In genomic region chr5:158933494-158934318, GRCh38 we compare ENCODE assay signal across 22 cellular contexts.
"Had no signal": no experiment of that assay in that cellular context is flagged by ENCODE, and none has a peak within 500 bp of the region (broad histone marks: within the 10 kb centered on the region; RNA-seq: fewer than 3 reads in every experiment).

No MANE protein-coding gene starts in this region.

- H3K27ac Mint-ChIP-seq: activated CD8-positive, alpha-beta T cell treated with anti-CD3 and anti-CD28 coated beads for 36 hours; activated naive CD8-positive, alpha-beta T cell treated with anti-CD3 and anti-CD28 coated beads, Interleukin-2, amount 10 ng/mL, durations not matched to agents 7 days and 5 days; activated T-helper 2 cell treated with anti-CD3 and anti-CD28 coated beads, Interferon-gamma antibody, Interleukin-2, Interleukin-4, amounts not matched to agents 10 μg/mL and 5 μg/mL and 100 μg/mL, durations not matched to agents 14 hours and 24 hours and 36 hours; nephron progenitor cell had no signal

- H3K36me3 ChIP-seq: cardiac muscle cell, esophagus squamous epithelium, left lung, sigmoid colon, tibial nerve, vagina had no signal

- H3K27ac ChIP-seq: cardiac muscle cell, esophagus squamous epithelium, left lung, sigmoid colon, spleen, tibial nerve, vagina had no signal

- FAIRE-seq: endothelial cell of umbilical vein had no signal

- H3K9me3 ChIP-seq: esophagus squamous epithelium, left lung, sigmoid colon, spleen, tibial nerve, vagina had no signal

- DNase-seq: activated CD4-positive, alpha-beta T cell treated with anti-CD3 and anti-CD28 coated beads for 48 hours; activated CD8-positive, alpha-beta T cell treated with anti-CD3 and anti-CD28 coated beads for 36 hours; activated naive CD4-positive, alpha-beta T cell treated with Interleukin-2 at 50 U/mL for 16 hours; activated naive CD8-positive, alpha-beta T cell treated with anti-CD3 and anti-CD28 coated beads, Interleukin-2, amount 10 ng/mL, durations not matched to agents 7 days and 5 days; activated T-cell treated with anti-CD3 and anti-CD28 coated beads, Interleukin-2, amount 50 U/mL, for 1 hour; amygdala; dermis blood vessel endothelial cell; effector memory CD4-positive, alpha-beta T cell; esophagus squamous epithelium; left lung; mammary epithelial cell; nephron progenitor cell; nucleus accumbens; posterior cingulate gyrus; sigmoid colon; spleen; stimulated activated naive CD8-positive, alpha-beta T cell treated with anti-CD3 and anti-CD28 coated beads, Interleukin-15, Interleukin-2, amounts not matched to agents 100 U/mL and 50 U/mL, for 24 hours had no signal

- H3K9me3 Mint-ChIP-seq: activated CD8-positive, alpha-beta T cell treated with anti-CD3 and anti-CD28 coated beads for 36 hours; activated naive CD8-positive, alpha-beta T cell treated with anti-CD3 and anti-CD28 coated beads, Interleukin-2, amount 10 ng/mL, durations not matched to agents 7 days and 5 days; activated T-helper 2 cell treated with anti-CD3 and anti-CD28 coated beads, Interferon-gamma antibody, Interleukin-2, Interleukin-4, amounts not matched to agents 10 μg/mL and 5 μg/mL and 100 μg/mL, durations not matched to agents 14 hours and 24 hours and 36 hours; nephron progenitor cell had no signal

- H3K4me1 Mint-ChIP-seq: activated naive CD8-positive, alpha-beta T cell treated with anti-CD3 and anti-CD28 coated beads, Interleukin-2, amount 10 ng/mL, durations not matched to agents 7 days and 5 days had no signal

- ATAC-seq: activated CD8-positive, alpha-beta T cell treated with anti-CD3 and anti-CD28 coated beads for 36 hours; left lung; stimulated activated naive CD8-positive, alpha-beta T cell treated with anti-CD3 and anti-CD28 coated beads, Interleukin-15, Interleukin-2, amounts not matched to agents 100 U/mL and 50 U/mL, for 24 hours had no signal

- H3K4me3 ChIP-seq: cardiac muscle cell, esophagus squamous epithelium, left lung, sigmoid colon, spleen, tibial nerve, vagina had no signal

- H3K27me3 ChIP-seq: esophagus squamous epithelium, sigmoid colon, spleen, tibial nerve, vagina had no signal

- H3K4me3 Mint-ChIP-seq: activated CD8-positive, alpha-beta T cell treated with anti-CD3 and anti-CD28 coated beads for 36 hours; activated naive CD8-positive, alpha-beta T cell treated with anti-CD3 and anti-CD28 coated beads, Interleukin-2, amount 10 ng/mL, durations not matched to agents 7 days and 5 days; nephron progenitor cell had no signal

- H3K4me1 ChIP-seq: esophagus squamous epithelium, left lung, sigmoid colon, vagina had no signal
